ENCODE assay signal across 13 cellular contexts in the genomic region with DNA sequence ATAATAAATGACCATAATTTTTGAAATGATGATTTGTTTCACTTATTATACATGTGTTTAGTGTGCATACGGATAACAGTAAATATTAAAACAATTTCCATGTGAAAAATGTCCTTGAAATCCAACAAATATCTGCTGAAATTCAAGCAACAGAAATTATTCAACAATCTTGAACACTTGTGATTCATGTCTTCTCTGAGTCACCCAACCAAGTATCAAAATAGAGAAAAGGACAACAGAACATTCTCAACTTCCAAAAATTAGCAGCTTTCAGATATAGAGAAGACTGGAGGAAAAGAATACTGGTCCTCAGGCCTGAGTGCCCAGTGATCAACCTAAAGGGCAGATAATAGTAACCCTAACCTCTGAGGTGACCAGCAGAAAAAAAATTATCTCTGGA.
"Had no signal": no experiment of that assay in that cellular context is flagged by ENCODE, and none has a peak within 500 bp of the region (broad histone marks: within the 10 kb centered on the region; RNA-seq: fewer than 3 reads in every experiment).

No MANE protein-coding gene starts in this region.

- H2AFZ ChIP-seq: parathyroid adenoma had no signal

- H3K4me3 ChIP-seq: stomach had no signal

- H3K27ac Mint-ChIP-seq: activated CD4-positive, alpha-beta memory T cell treated with anti-CD3 and anti-CD28 coated beads for 36 hours had no signal

- H3K27ac ChIP-seq: epithelial cell of prostate, parathyroid adenoma, stomach had no signal

- H3K79me2 ChIP-seq: parathyroid adenoma had no signal

- H3K27me3 Mint-ChIP-seq: activated CD4-positive, alpha-beta memory T cell treated with anti-CD3 and anti-CD28 coated beads for 36 hours had no signal

- H3K27me3 ChIP-seq: stomach had no signal

- H3K9ac ChIP-seq: parathyroid adenoma had no signal

- H3K4me1 Mint-ChIP-seq: neural crest cell had no signal

- H3K4me1 ChIP-seq: parathyroid adenoma had no signal

- ATAC-seq: activated T-cell treated with anti-CD3 and anti-CD28 coated beads, Interleukin-2, amount 50 U/mL, for 4 hours had no signal

- DNase-seq: activated CD4-positive, alpha-beta memory T cell treated with anti-CD3 and anti-CD28 coated beads for 36 hours; activated gamma-delta T cell treated with Interleukin-2 at 50 U/mL for 16 hours; activated T-cell treated with anti-CD3 and anti-CD28 coated beads, Interleukin-2, amount 50 U/mL, for 4 hours; central memory CD4-positive, alpha-beta T cell; cortex of kidney; effector memory CD4-positive, alpha-beta T cell; retina; stimulated activated CD4-positive, alpha-beta T cell treated with anti-CD3 and anti-CD28 coated beads, Interleukin-15, amount 100 ng/mL, for 24 hours; stimulated activated CD4-positive, alpha-beta T cell treated with anti-CD3 and anti-CD28 coated beads, Interleukin-4, amount 100 ng/mL, for 24 hours; stomach had no signal

- H3K4me3 Mint-ChIP-seq: activated CD4-positive, alpha-beta memory T cell treated with anti-CD3 and anti-CD28 coated beads for 36 hours; activated T-cell treated with anti-CD3 and anti-CD28 coated beads, Interleukin-2, amount 50 U/mL, for 4 hours; neural crest cell had no signal

- H3K9me3 ChIP-seq: stomach had no signal

- H3K36me3 ChIP-seq: stomach had no signal
